In the genomic region with DNA sequence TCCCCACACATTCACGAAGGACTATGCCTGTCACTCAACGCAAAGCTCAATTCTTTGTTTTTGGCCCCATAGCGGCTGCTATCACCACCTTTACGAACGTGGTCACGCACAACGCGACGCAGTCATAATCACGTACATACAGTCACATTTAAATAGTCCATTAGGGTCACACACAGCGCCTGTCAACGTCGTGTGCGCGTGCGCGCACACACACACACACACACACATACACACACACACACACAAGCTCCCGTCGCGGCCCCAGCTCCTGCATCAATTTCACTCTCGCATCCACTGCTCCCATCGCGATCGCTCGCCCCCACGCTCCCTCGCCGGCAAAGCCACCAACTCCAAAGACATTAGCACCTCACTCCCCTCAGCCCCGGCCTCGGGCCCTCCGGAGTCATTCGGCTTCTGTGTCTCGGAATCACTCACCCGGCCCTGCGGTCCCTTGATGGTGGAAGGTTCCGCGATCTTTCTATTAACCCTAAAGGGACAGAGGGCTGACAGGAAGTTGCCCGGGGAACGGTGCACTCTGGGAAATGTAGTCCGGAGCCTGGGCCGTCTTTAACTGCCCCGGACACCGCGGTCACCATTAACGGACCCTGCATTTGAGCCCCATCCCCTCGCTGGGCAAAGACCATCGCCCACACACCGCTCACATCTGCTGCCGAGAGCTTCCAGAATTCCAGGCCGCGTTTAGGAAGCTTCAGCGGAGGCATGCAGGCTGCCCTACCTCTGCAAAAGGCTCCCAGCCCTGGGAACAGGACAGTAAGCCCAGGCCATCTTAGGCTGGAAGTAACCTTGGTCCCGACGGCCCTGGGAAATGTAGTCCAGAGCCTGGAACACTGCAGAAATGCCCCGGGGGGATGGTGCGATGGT, we compare ENCODE assay signal across 8 cellular contexts. TPM values are rescaled to one million over a fixed set of nuclear protein-coding genes. Genes with fewer than 3 reads are reported as not detected.
DNase-seq lines count a peak whose midpoint lies in the region; ATAC-seq and FAIRE-seq lines count a peak whose summit lies in the region.

Gene ZNF790, minus strand, starts transcription at position 486 of the 882 bp plus-strand sequence. CDS start 12,768 bp downstream, outside the sequence.

- peaks cover 16% of the 10 kb centered on the region for H3K9me3 Mint-ChIP-seq in activated CD4-positive, alpha-beta T cell treated with anti-CD3 and anti-CD28 coated beads, Interleukin-2, amount 10 ng/mL, durations not matched to agents 24 days and 14 days

- DNase-seq in NCI-H345 (lab: John Stamatoyannopoulos, UW) (peak; percentile 94), cortex of kidney (lab: John Stamatoyannopoulos, UW) (peak; percentile 22), left kidney (ENCODE audit: low read depth, low spot score) (peak; percentile 97)
- DNase-seq in activated CD4-positive, alpha-beta T cell treated with anti-CD3 and anti-CD28 coated beads, Interleukin-2, amount 10 ng/mL, durations not matched to agents 24 days and 14 days: peak; percentile 94
- peak; percentile 88 for DNase-seq in stimulated activated CD4-positive, alpha-beta T cell treated with anti-CD3 and anti-CD28 coated beads, Interleukin-1b, Interleukin-23, amount 100 ng/mL, for 48 hours

- no peak within 1 kb of the TSS for H3K4me3 Mint-ChIP-seq in activated CD4-positive, alpha-beta T cell treated with anti-CD3 and anti-CD28 coated beads, Interleukin-2, amount 10 ng/mL, durations not matched to agents 24 days and 14 days

- peak; percentile 60 for FAIRE-seq in A204.1 (lab: Jason Lieb, UNC)

- intact Hi-C loops in activated CD4-positive, alpha-beta T cell treated with anti-CD3 and anti-CD28 coated beads, Interleukin-2, amount 10 ng/mL, durations not matched to agents 24 days and 14 days (cut with micrococcal nuclease): loop anchor here (1.0 to 5.0 kb wide), 9 partner anchors 12 to 461 kb away; partner anchors contain the start of genes ZFP14, ZNF260, ZNF345 and ZNF383

- peak within 1 kb of the TSS; percentile 49 for H3K27ac Mint-ChIP-seq in activated CD4-positive, alpha-beta T cell treated with anti-CD3 and anti-CD28 coated beads, Interleukin-2, amount 10 ng/mL, durations not matched to agents 24 days and 14 days

- H3K27me3 Mint-ChIP-seq in activated CD4-positive, alpha-beta T cell treated with anti-CD3 and anti-CD28 coated beads, Interleukin-2, amount 10 ng/mL, durations not matched to agents 24 days and 14 days: no peaks in the 10 kb centered on the region

- H3K36me3 Mint-ChIP-seq in activated CD4-positive, alpha-beta T cell treated with anti-CD3 and anti-CD28 coated beads, Interleukin-2, amount 10 ng/mL, durations not matched to agents 24 days and 14 days (ENCODE audit: low read depth): peaks cover 57% of the 10 kb centered on the region

- peaks cover 4% of the 10 kb centered on the region for H3K4me1 Mint-ChIP-seq in activated CD4-positive, alpha-beta T cell treated with anti-CD3 and anti-CD28 coated beads, Interleukin-2, amount 10 ng/mL, durations not matched to agents 24 days and 14 days

- peak; percentile 67 for ATAC-seq in GM18858 (IDR thresholded peaks at IDR 0.05; ENCODE audit: unreplicated experiment)
- ATAC-seq in HG03095 (IDR thresholded peaks at IDR 0.05; ENCODE audit: unreplicated experiment): peak; percentile 92

RNA-seq across cellular contexts. Expression of gene ZNF790, which starts in this region (rescaled TPM):
- total RNA-seq in activated CD4-positive, alpha-beta T cell treated with anti-CD3 and anti-CD28 coated beads, Interleukin-2, amount 10 ng/mL, durations not matched to agents 24 days and 14 days: 5.1 and 6.7 TPM in 2 replicates

Comparison
In these comparisons a context has a peak if more than half of its experiments do, and no peak if none do; other contexts are left out.
1. Peak in every context shown above with its lines: DNase-seq and ATAC-seq.
2. DNase-seq: peak in every context shown above with its lines; median percentile 97 in left kidney; 94 in NCI-H345; 94 in activated CD4-positive, alpha-beta T cell treated with anti-CD3 and anti-CD28 coated beads, Interleukin-2, amount 10 ng/mL, durations not matched to agents 24 days and 14 days; 88 in stimulated activated CD4-positive, alpha-beta T cell treated with anti-CD3 and anti-CD28 coated beads, Interleukin-1b, Interleukin-23, amount 100 ng/mL, for 48 hours; 22 in cortex of kidney.